Comparison of ENCODE assay signal across 23 cellular contexts in the genomic region with DNA sequence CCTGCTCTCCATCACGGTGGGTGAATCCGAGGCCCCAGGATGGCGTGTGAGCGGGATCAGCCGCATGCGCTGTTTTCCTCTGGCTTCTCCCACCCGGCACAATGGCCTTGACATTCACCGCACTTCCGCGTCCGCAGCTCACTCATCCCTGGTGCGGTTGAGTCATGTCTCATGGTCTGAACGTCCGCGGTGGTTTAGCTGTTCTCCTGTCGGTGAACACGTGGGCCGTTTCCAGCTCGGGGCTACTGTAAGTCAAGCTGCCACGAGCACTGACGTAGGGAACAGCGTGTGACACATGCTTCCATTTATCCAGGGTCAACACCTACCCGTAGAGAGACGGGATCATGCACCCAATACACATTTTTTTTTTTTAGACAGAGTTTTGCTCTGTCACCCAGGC. TPM values are rescaled to one million over a fixed set of nuclear protein-coding genes. Genes with fewer than 3 reads are reported as not detected.
DNase-seq lines count a peak whose midpoint lies in the region; ATAC-seq and TF ChIP-seq lines count a peak whose summit lies in the region.
"Had no signal": no experiment of that assay in that cellular context is flagged by ENCODE, and none has a peak within 500 bp of the region (broad histone marks: within the 10 kb centered on the region; RNA-seq: fewer than 3 reads in every experiment).

No MANE protein-coding gene starts in this region.

- no peaks in the 10 kb centered on the region for H3K27me3 ChIP-seq in brain microvascular endothelial cell (replicated peaks)
- no peaks in the 10 kb centered on the region for H3K27me3 ChIP-seq in effector memory CD4-positive, alpha-beta T cell (replicated peaks; ENCODE audit: control insufficient read depth, insufficient read depth, low read length, poor library complexity, severe bottlenecking)

- no peak for TF ChIP-seq CTCF in brain microvascular endothelial cell (IDR thresholded peaks at IDR 0.05; ENCODE audit: low read depth, low read length, missing control alignments)

- H3K4me3 ChIP-seq in brain microvascular endothelial cell (ENCODE audit: low read depth, low read length): no peak overlapping the region
- H3K4me3 ChIP-seq in effector memory CD4-positive, alpha-beta T cell (ENCODE audit: insufficient read depth, low read depth, low read length, poor library complexity, severe bottlenecking): no peak overlapping the region
- H3K4me3 ChIP-seq: esophagus muscularis mucosa, spleen had no signal

- no peaks in the 10 kb centered on the region for H3K36me3 ChIP-seq in brain microvascular endothelial cell (replicated peaks)
- no peaks in the 10 kb centered on the region for H3K36me3 ChIP-seq in effector memory CD4-positive, alpha-beta T cell (ENCODE audit: control insufficient read depth, insufficient read depth, low read length)
- H3K36me3 ChIP-seq: esophagus muscularis mucosa, spleen had no signal

- in situ Hi-C loops in brain microvascular endothelial cell (cut with HindIII; ENCODE audit: low pct_ligation_motif_present, low sequenced_read_pairs): no loop called here

- H3K9me3 ChIP-seq in effector memory CD4-positive, alpha-beta T cell (ENCODE audit: control insufficient read depth, low read length): no peaks in the 10 kb centered on the region
- H3K9me3 ChIP-seq: esophagus muscularis mucosa, spleen had no signal

- no peaks in the 10 kb centered on the region for H3K4me1 ChIP-seq in effector memory CD4-positive, alpha-beta T cell (ENCODE audit: control insufficient read depth, insufficient read depth, low read length, poor library complexity, severe bottlenecking)
- H3K4me1 ChIP-seq: esophagus muscularis mucosa, spleen had no signal

- H3K27ac ChIP-seq in brain microvascular endothelial cell: no peak overlapping the region
- H3K27ac ChIP-seq in effector memory CD4-positive, alpha-beta T cell (ENCODE audit: insufficient read depth, low read length, poor library complexity, severe bottlenecking): no peak overlapping the region
- H3K27ac ChIP-seq: esophagus muscularis mucosa, spleen had no signal

- ATAC-seq in GM18498 (IDR thresholded peaks at IDR 0.05; ENCODE audit: unreplicated experiment): no peak
- ATAC-seq: effector memory CD8-positive, alpha-beta T cell had no signal

- DNase-seq in ELR (ENCODE audit: low read depth) (peak; percentile 76), M059J (ENCODE audit: low read depth) (peak; percentile 27), brain microvascular endothelial cell (peak; percentile 25), non-pigmented ciliary epithelial cell (ENCODE audit: low read depth) (peak; percentile 80), dedifferentiated amniotic fluid mesenchymal stem cell (ENCODE audit: extremely low spot score) (no peak), HuH-7 (ENCODE audit: low spot score) (no peak)
- no peak for DNase-seq in effector memory CD4-positive, alpha-beta T cell
- DNase-seq: activated CD4-positive, alpha-beta T cell treated with anti-CD3 and anti-CD28 coated beads, Interleukin-2, amount 50 U/mL, for 1 hour; CD4-positive, alpha-beta T cell; effector memory CD8-positive, alpha-beta T cell; kidney glomerular epithelial cell; NCI-H1436 treated with DMSO at 0.1 percent for 48 hours; NCI-H748 treated with DMSO at 0.1 percent for 48 hours; occipital lobe; spleen; stimulated activated CD4-positive, alpha-beta T cell treated with anti-CD3 and anti-CD28 coated beads, Interleukin-4, amount 100 ng/mL, for 1 hour; stimulated activated naive CD4-positive, alpha-beta T cell treated with Interleukin-2 at 50 U/mL for 16 hours had no signal

RNA-seq across cellular contexts. Expression of gene CACNA1H, which starts 15.3 kb away (rescaled TPM):
- 0.02 TPM in 1 of 2 replicates, not detected in the other for total RNA-seq in M059J (2014; rRNA removed; shearing (Covaris generic))
- total RNA-seq: MCF 10A had no signal

RNA-seq across cellular contexts. Expression of gene C1QTNF8, which starts 41.6 kb away (rescaled TPM):
- not detected in 2 replicates for total RNA-seq in M059J (2014; rRNA removed; shearing (Covaris generic))
- total RNA-seq: activated T-helper 2 cell treated with anti-CD3 and anti-CD28 coated beads, Interferon-gamma antibody, Interleukin-2, Interleukin-4, amounts not matched to agents 10 μg/mL and 5 μg/mL and 100 μg/mL, durations not matched to agents 14 hours and 24 hours and 36 hours; CD4-positive, alpha-beta T cell; esophagus muscularis mucosa; glomerular endothelial cell; lung microvascular endothelial cell; MCF 10A; occipital lobe; spleen had no signal

Comparison
In these comparisons a context has a peak if more than half of its experiments do, and no peak if none do; other contexts are left out.
1. DNase-seq: peak in ELR (single experiment), M059J (single experiment), brain microvascular endothelial cell (single experiment) and non-pigmented ciliary epithelial cell (single experiment); none in effector memory CD4-positive, alpha-beta T cell (0 of 3), dedifferentiated amniotic fluid mesenchymal stem cell (single experiment) and HuH-7 (single experiment).